ENCODE assay signal across 18 cellular contexts in the genomic region with DNA sequence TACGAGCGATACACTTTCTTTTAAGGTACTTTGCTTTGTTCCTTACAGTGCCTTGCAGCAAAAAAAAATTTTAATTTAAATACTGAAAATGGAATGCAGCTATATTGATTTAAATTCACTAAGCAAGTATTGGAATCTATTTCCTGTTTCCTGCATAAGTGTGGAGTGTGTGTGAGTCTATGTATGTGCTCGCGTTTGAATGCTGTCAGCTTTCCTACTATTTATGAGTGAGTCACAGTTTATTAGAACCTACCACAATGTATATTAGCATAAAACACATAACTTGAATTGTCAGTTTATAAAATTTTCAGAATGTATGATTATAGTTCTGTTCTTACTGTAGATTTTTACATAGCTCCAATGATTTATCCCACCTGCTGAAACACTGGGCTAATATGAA.
"Had no signal": no experiment of that assay in that cellular context is flagged by ENCODE, and none has a peak within 500 bp of the region (broad histone marks: within the 10 kb centered on the region; RNA-seq: fewer than 3 reads in every experiment).

No MANE protein-coding gene starts in this region.

- DNase-seq: activated CD4-positive, alpha-beta memory T cell treated with anti-CD3 and anti-CD28 coated beads for 36 hours; activated CD4-positive, alpha-beta T cell treated with anti-CD3 and anti-CD28 coated beads for 1 hour; activated effector memory CD4-positive, alpha-beta T cell treated with anti-CD3 and anti-CD28 coated beads, Interleukin-2, amount 50 U/mL, for 16 hours; activated T-cell treated with anti-CD3 and anti-CD28 coated beads, Interleukin-2, amount 50 U/mL, for 4 hours; amniotic stem cell; body of pancreas; endodermal cell; islet precursor cell; left lung; midbrain; right cardiac atrium; small intestine; stomach had no signal

- H3K36me3 Mint-ChIP-seq: activated CD4-positive, alpha-beta memory T cell treated with anti-CD3 and anti-CD28 coated beads for 36 hours; activated naive CD4-positive, alpha-beta T cell treated with anti-CD3 and anti-CD28 coated beads, Interleukin-2, amount 50 U/mL, for 72 hours had no signal

- ATAC-seq: activated naive CD4-positive, alpha-beta T cell treated with anti-CD3 and anti-CD28 coated beads, Interleukin-2, amount 50 U/mL, for 72 hours; activated T-cell treated with anti-CD3 and anti-CD28 coated beads, Interleukin-2, amount 50 U/mL, for 4 hours; body of pancreas; left lung had no signal

- H3K27ac ChIP-seq: body of pancreas, esophagus muscularis mucosa, left lung, stomach, thoracic aorta had no signal

- H3K27me3 Mint-ChIP-seq: activated CD4-positive, alpha-beta memory T cell treated with anti-CD3 and anti-CD28 coated beads for 36 hours; dendritic cell treated with granulocyte-macrophage colony-stimulating factor and Interleukin-4, amounts not matched to agents 40 ng/mL and 50 ng/mL, for 4 days; progenitor cell of endocrine pancreas had no signal

- H3K9me3 Mint-ChIP-seq: activated CD4-positive, alpha-beta memory T cell treated with anti-CD3 and anti-CD28 coated beads for 36 hours; activated T-cell treated with anti-CD3 and anti-CD28 coated beads, Interleukin-2, amount 50 U/mL, for 4 hours; endodermal cell had no signal

- H3K4me1 ChIP-seq: body of pancreas, esophagus muscularis mucosa, left lung, stomach had no signal

- H3K4me3 Mint-ChIP-seq: activated CD4-positive, alpha-beta memory T cell treated with anti-CD3 and anti-CD28 coated beads for 36 hours; activated T-cell treated with anti-CD3 and anti-CD28 coated beads, Interleukin-2, amount 50 U/mL, for 4 hours; dendritic cell treated with granulocyte-macrophage colony-stimulating factor and Interleukin-4, amounts not matched to agents 40 ng/mL and 50 ng/mL, for 4 days; endodermal cell had no signal

- H3K27ac Mint-ChIP-seq: activated CD4-positive, alpha-beta memory T cell treated with anti-CD3 and anti-CD28 coated beads for 36 hours; activated naive CD4-positive, alpha-beta T cell treated with anti-CD3 and anti-CD28 coated beads, Interleukin-2, amount 50 U/mL, for 72 hours; dendritic cell treated with granulocyte-macrophage colony-stimulating factor and Interleukin-4, amounts not matched to agents 40 ng/mL and 50 ng/mL, for 4 days; endodermal cell; progenitor cell of endocrine pancreas had no signal

- H3K4me3 ChIP-seq: body of pancreas, esophagus muscularis mucosa, left lung, stomach, thoracic aorta had no signal

- H3K27me3 ChIP-seq: body of pancreas, esophagus muscularis mucosa, left lung, stomach had no signal
